Comparison of ENCODE assay signal across 15 cellular contexts in genomic region chr19:30105723-30106122, GRCh38.
"Had no signal": no experiment of that assay in that cellular context is flagged by ENCODE, and none has a peak within 500 bp of the region (broad histone marks: within the 10 kb centered on the region; RNA-seq: fewer than 3 reads in every experiment).

No MANE protein-coding gene starts in this region.

- FAIRE-seq: keratinocyte, TTC549 had no signal

- DNase-seq: activated CD4-positive, CD25-positive, alpha-beta regulatory T cell; activated T-cell treated with anti-CD3 and anti-CD28 coated beads, Interleukin-2, amount 50 U/mL, for 1 hour; amygdala; cortex of kidney; effector CD8-positive, alpha-beta T cell; left ventricle myocardium superior; mesendoderm; psoas muscle; sigmoid colon; stimulated activated CD4-positive, alpha-beta T cell treated with anti-CD3 and anti-CD28 coated beads, Interleukin-2, amount 100 ng/mL, for 48 hours; stimulated activated naive CD4-positive, alpha-beta T cell treated with Interleukin-2 at 50 U/mL for 16 hours; upper lobe of left lung had no signal

- ATAC-seq: gastroesophageal sphincter, left ventricle myocardium superior, psoas muscle had no signal
